ENCODE assay signal across 25 cellular contexts in the genomic region with DNA sequence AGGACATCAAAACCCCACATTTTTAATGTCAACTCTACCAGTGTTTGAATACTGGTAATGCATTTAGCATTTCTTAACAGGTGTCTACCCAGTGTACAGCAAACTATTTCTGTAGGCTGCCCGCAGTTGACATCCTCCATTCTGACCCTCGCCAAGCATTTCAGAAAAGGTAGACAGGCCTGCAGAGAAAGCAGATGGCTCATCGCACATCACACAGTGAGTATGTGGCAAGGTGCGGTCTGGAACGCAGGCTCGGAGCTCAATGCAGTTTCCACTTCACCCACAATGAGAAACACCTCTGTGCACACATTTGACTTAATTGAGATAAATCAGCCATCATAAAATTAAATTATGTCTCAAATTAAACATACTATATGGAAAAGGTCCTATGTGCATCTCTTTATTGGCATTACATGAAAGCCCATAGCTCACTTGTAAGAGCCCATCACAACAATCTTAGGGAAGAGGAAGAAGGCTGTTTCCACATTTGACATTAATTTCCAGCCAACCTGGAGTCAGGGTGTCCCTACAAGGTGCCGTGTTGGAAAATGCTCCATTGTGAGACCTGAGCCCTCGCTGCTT.
"Had no signal": no experiment of that assay in that cellular context is flagged by ENCODE, and none has a peak within 500 bp of the region (broad histone marks: within the 10 kb centered on the region; RNA-seq: fewer than 3 reads in every experiment).

No MANE protein-coding gene starts in this region.

- H3K36me3 Mint-ChIP-seq: activated naive CD8-positive, alpha-beta T cell had no signal

- H3K4me3 Mint-ChIP-seq: activated CD4-positive, alpha-beta memory T cell treated with anti-CD3 and anti-CD28 coated beads, Interleukin-2, amount 10 ng/mL, durations not matched to agents 7 days and 5 days; activated CD4-positive, alpha-beta T cell treated with anti-CD3 and anti-CD28 coated beads, Interleukin-2, amount 10 ng/mL, durations not matched to agents 7 days and 5 days; activated naive CD8-positive, alpha-beta T cell; activated T-cell treated with anti-CD3 and anti-CD28 coated beads, Interleukin-2, amount 50 U/mL, for 24 hours; activated T-helper 17 cell treated with anti-CD3 and anti-CD28 coated beads, Interleukin-2, amount 50 U/mL, for 72 hours; dendritic cell treated with granulocyte-macrophage colony-stimulating factor and Interleukin-4, amounts not matched to agents 40 ng/mL and 50 ng/mL, for 4 days; effector memory CD8-positive, alpha-beta T cell had no signal

- H3K27me3 Mint-ChIP-seq: activated CD4-positive, alpha-beta T cell treated with anti-CD3 and anti-CD28 coated beads, Interleukin-2, amount 10 ng/mL, durations not matched to agents 7 days and 5 days; dendritic cell treated with granulocyte-macrophage colony-stimulating factor and Interleukin-4, amounts not matched to agents 40 ng/mL and 50 ng/mL, for 4 days had no signal

- H3K4me1 ChIP-seq: esophagus squamous epithelium had no signal

- H3K9me3 Mint-ChIP-seq: activated CD4-positive, alpha-beta memory T cell treated with anti-CD3 and anti-CD28 coated beads, Interleukin-2, amount 10 ng/mL, durations not matched to agents 7 days and 5 days; activated CD4-positive, alpha-beta T cell treated with anti-CD3 and anti-CD28 coated beads, Interleukin-2, amount 10 ng/mL, durations not matched to agents 7 days and 5 days; activated T-cell treated with anti-CD3 and anti-CD28 coated beads, Interleukin-2, amount 50 U/mL, for 24 hours; activated T-helper 17 cell treated with anti-CD3 and anti-CD28 coated beads, Interleukin-2, amount 50 U/mL, for 72 hours; effector memory CD8-positive, alpha-beta T cell had no signal

- H3K27ac Mint-ChIP-seq: activated CD4-positive, alpha-beta memory T cell treated with anti-CD3 and anti-CD28 coated beads, Interleukin-2, amount 10 ng/mL, durations not matched to agents 7 days and 5 days; activated CD4-positive, alpha-beta T cell treated with anti-CD3 and anti-CD28 coated beads, Interleukin-2, amount 10 ng/mL, durations not matched to agents 7 days and 5 days; activated naive CD8-positive, alpha-beta T cell; activated T-cell treated with anti-CD3 and anti-CD28 coated beads, Interleukin-2, amount 50 U/mL, for 24 hours; activated T-helper 17 cell treated with anti-CD3 and anti-CD28 coated beads, Interleukin-2, amount 50 U/mL, for 72 hours; dendritic cell treated with granulocyte-macrophage colony-stimulating factor and Interleukin-4, amounts not matched to agents 40 ng/mL and 50 ng/mL, for 4 days; effector memory CD8-positive, alpha-beta T cell had no signal

- H3K27me3 ChIP-seq: esophagus squamous epithelium had no signal

- ATAC-seq: activated T-helper 17 cell treated with anti-CD3 and anti-CD28 coated beads, Interleukin-2, amount 50 U/mL, for 72 hours; effector memory CD8-positive, alpha-beta T cell had no signal

- H3K27ac ChIP-seq: coronary artery, dorsolateral prefrontal cortex, epithelial cell of prostate, esophagus squamous epithelium had no signal

- DNase-seq: activated CD4-positive, alpha-beta memory T cell treated with anti-CD3 and anti-CD28 coated beads, Interleukin-2, amount 10 ng/mL, durations not matched to agents 7 days and 5 days; activated CD4-positive, alpha-beta T cell treated with anti-CD3 and anti-CD28 coated beads for 1 hour; activated CD4-positive, alpha-beta T cell treated with anti-CD3 and anti-CD28 coated beads for 4 hours; activated CD4-positive, alpha-beta T cell treated with anti-CD3 and anti-CD28 coated beads, Interleukin-2, amount 10 ng/mL, durations not matched to agents 7 days and 5 days; activated CD4-positive, alpha-beta T cell treated with anti-CD3 and anti-CD28 coated beads, Interleukin-2, amount 50 U/mL, for 4 hours; activated CD8-positive, alpha-beta memory T cell treated with anti-CD3 and anti-CD28 coated beads, Interleukin-2, amount 50 U/mL, for 48 hours; activated effector memory CD4-positive, alpha-beta T cell treated with Interleukin-2 at 50 U/mL for 16 hours; activated gamma-delta T cell treated with Interleukin-2 at 50 U/mL for 16 hours; activated naive CD4-positive, alpha-beta T cell treated with anti-CD3 and anti-CD28 coated beads, Interleukin-2, amount 50 U/mL, for 16 hours; activated naive CD4-positive, alpha-beta T cell treated with Interleukin-2 at 50 U/mL for 16 hours; activated T-cell treated with anti-CD3 and anti-CD28 coated beads for 4 hours; activated T-cell treated with anti-CD3 and anti-CD28 coated beads, Interleukin-2, amount 50 U/mL, for 24 hours; amniotic stem cell; anterior cingulate cortex; effector CD4-positive, alpha-beta T cell; effector memory CD8-positive, alpha-beta T cell; esophagus squamous epithelium; head of caudate nucleus; T-helper 2 cell had no signal

- H3K4me1 Mint-ChIP-seq: activated CD4-positive, alpha-beta memory T cell treated with anti-CD3 and anti-CD28 coated beads, Interleukin-2, amount 10 ng/mL, durations not matched to agents 7 days and 5 days; activated CD4-positive, alpha-beta T cell treated with anti-CD3 and anti-CD28 coated beads, Interleukin-2, amount 10 ng/mL, durations not matched to agents 7 days and 5 days; activated T-helper 17 cell treated with anti-CD3 and anti-CD28 coated beads, Interleukin-2, amount 50 U/mL, for 72 hours had no signal
